Comparison of ENCODE assay signal across 9 cellular contexts in genomic region chr10:114541081-114541833, GRCh38.
DNase-seq lines count a peak whose midpoint lies in the region; ATAC-seq and TF ChIP-seq lines count a peak whose summit lies in the region.
"Had no signal": no experiment of that assay in that cellular context is flagged by ENCODE, and none has a peak within 500 bp of the region (broad histone marks: within the 10 kb centered on the region; RNA-seq: fewer than 3 reads in every experiment).

No MANE protein-coding gene starts in this region.

- no peak overlapping the region for H3K4me3 Mint-ChIP-seq in neural progenitor cell

- H3K4me3 ChIP-seq in neural progenitor cell: no peak overlapping the region
- H3K4me3 ChIP-seq: A549 had no signal

- H3K27ac ChIP-seq in neural progenitor cell: no peak overlapping the region
- H3K27ac ChIP-seq: A549 had no signal

- peaks cover 33% of the 10 kb centered on the region for H3K4me1 ChIP-seq in neural progenitor cell
- H3K4me1 ChIP-seq: A549 had no signal

- no peaks in the 10 kb centered on the region for H3K79me2 ChIP-seq in neural progenitor cell (ENCODE audit: low read depth)

- no peaks in the 10 kb centered on the region for H3K9me3 ChIP-seq in neural progenitor cell (ENCODE audit: low read depth)
- H3K9me3 ChIP-seq: A549 had no signal

- no peak overlapping the region for H3K4me2 ChIP-seq in neural progenitor cell
- H3K4me2 ChIP-seq: A549 had no signal

- no peak overlapping the region for H3K27ac Mint-ChIP-seq in neural progenitor cell

- peaks cover 8% of the 10 kb centered on the region for H3K9me3 Mint-ChIP-seq in neural progenitor cell

- H4K20me1 ChIP-seq in neural progenitor cell (ENCODE audit: low read depth): no peaks in the 10 kb centered on the region

- H2AFZ ChIP-seq in neural progenitor cell (replicated peaks): no peak overlapping the region

- no peak overlapping the region for H3K9ac ChIP-seq in neural progenitor cell

- H3K36me3 ChIP-seq in neural progenitor cell: no peaks in the 10 kb centered on the region

- DNase-seq in Right ventricle myocardium inferior (ENCODE audit: missing footprints): peak; percentile 82
- DNase-seq in cardiac septum (ENCODE audit: low spot score): no peak
- DNase-seq in activated naive CD4-positive, alpha-beta T cell treated with Interleukin-2 at 50 U/mL for 16 hours: peak; percentile 69
- DNase-seq in islet precursor cell: peak; percentile 64
- DNase-seq in stimulated activated CD8-positive, alpha-beta memory T cell treated with anti-CD3 and anti-CD28 coated beads, Interleukin-7, amount 100 ng/mL, for 1 hour (ENCODE audit: low read depth in 2 of 2): peak; percentile 42 to 53
- no peak for DNase-seq in neural progenitor cell (ENCODE audit: low spot score)
- DNase-seq in middle frontal gyrus (ENCODE audit: extremely low spot score, low spot score): no peak

- peak; percentile 95 for ATAC-seq in Right ventricle myocardium inferior
- ATAC-seq in GM19467 (IDR thresholded peaks at IDR 0.05; ENCODE audit: unreplicated experiment): no peak
- ATAC-seq: A549 had no signal

- peaks cover 18% of the 10 kb centered on the region for H3K4me1 Mint-ChIP-seq in neural progenitor cell

- no peak for TF ChIP-seq CTCF in neural progenitor cell (IDR thresholded peaks at IDR 0.05)

- peaks cover 26% of the 10 kb centered on the region for H3F3A ChIP-seq in neural progenitor cell (ENCODE audit: low read depth)

- H3K36me3 Mint-ChIP-seq in neural progenitor cell: peaks cover 2% of the 10 kb centered on the region

- H3K27me3 Mint-ChIP-seq in neural progenitor cell (ENCODE audit: insufficient read depth, low read depth): no peaks in the 10 kb centered on the region

- intact Hi-C loops in Right ventricle myocardium inferior (cut with DNase I): loop anchor here (2.0 to 5.0 kb wide), 2 partner anchors 14 to 54 kb away; no protein-coding TSS in a partner anchor
- intact Hi-C loops in cardiac septum (cut with DNase I): loop anchor here (2.0 to 10.0 kb wide), 2 partner anchors 14 to 236 kb away; no protein-coding TSS in a partner anchor

- H3K27me3 ChIP-seq in neural progenitor cell: no peaks in the 10 kb centered on the region

Comparison
In these comparisons a context has a peak if more than half of its experiments do, and no peak if none do; other contexts are left out.
1. DNase-seq: peak in Right ventricle myocardium inferior (single experiment), activated naive CD4-positive, alpha-beta T cell treated with Interleukin-2 at 50 U/mL for 16 hours (single experiment), islet precursor cell (single experiment) and stimulated activated CD8-positive, alpha-beta memory T cell treated with anti-CD3 and anti-CD28 coated beads, Interleukin-7, amount 100 ng/mL, for 1 hour (2 of 2); none in cardiac septum (single experiment), neural progenitor cell (single experiment) and middle frontal gyrus (single experiment).